Comparison of ENCODE assay signal across 2 cellular contexts in the genomic region with DNA sequence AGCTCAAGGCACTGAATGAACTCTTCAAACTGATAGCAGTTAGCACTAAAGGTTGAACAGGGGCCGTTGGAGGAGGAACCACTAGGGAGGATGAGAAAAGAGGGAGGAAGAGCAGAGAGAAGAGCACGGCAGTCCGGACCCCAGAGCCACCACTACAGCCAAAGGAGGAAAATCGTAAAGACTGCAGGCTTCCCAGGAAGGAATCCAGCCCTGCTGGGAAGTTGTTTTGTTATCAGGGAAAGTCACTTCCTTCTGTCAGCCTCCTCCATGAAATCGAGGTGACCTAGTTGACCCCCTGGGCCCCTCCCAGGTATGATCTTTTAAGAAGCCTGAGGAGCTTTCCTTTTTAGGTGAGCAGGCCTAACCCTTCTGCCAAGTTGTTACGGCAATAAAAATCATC.
TF ChIP-seq lines count a peak whose summit lies in the region.

No MANE protein-coding gene starts in this region.

TF ChIP-seq in HCT116, 20 proteins besides CTCF, POLR2A, EP300 and RAD21 (continued from another document):
- TF ChIP-seq, protein P1, sequence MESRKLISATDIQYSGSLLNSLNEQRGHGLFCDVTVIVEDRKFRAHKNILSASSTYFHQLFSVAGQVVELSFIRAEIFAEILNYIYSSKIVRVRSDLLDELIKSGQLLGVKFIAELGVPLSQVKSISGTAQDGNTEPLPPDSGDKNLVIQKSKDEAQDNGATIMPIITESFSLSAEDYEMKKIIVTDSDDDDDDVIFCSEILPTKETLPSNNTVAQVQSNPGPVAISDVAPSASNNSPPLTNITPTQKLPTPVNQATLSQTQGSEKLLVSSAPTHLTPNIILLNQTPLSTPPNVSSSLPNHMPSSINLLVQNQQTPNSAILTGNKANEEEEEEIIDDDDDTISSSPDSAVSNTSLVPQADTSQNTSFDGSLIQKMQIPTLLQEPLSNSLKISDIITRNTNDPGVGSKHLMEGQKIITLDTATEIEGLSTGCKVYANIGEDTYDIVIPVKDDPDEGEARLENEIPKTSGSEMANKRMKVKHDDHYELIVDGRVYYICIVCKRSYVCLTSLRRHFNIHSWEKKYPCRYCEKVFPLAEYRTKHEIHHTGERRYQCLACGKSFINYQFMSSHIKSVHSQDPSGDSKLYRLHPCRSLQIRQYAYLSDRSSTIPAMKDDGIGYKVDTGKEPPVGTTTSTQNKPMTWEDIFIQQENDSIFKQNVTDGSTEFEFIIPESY (IDR thresholded peaks at IDR 0.05; ENCODE audit: extremely low read depth, insufficient replicate concordance, low read length), result no peak
- no peak for TF ChIP-seq CEBPB (IDR thresholded peaks at IDR 0.05; ENCODE audit: low read depth)
- no peak for TF ChIP-seq FOSL1 (IDR thresholded peaks at IDR 0.05; ENCODE audit: low read depth)
- TF ChIP-seq, protein P2, sequence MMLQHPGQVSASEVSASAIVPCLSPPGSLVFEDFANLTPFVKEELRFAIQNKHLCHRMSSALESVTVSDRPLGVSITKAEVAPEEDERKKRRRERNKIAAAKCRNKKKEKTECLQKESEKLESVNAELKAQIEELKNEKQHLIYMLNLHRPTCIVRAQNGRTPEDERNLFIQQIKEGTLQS (IDR thresholded peaks at IDR 0.05), result no peak
- TF ChIP-seq ZNF274 (IDR thresholded peaks at IDR 0.05; ENCODE audit: low read depth, low read length), result no peak
- no peak for TF ChIP-seq CBX3 (IDR thresholded peaks at IDR 0.05; ENCODE audit: low read depth)
- no peak for TF ChIP-seq EZH2 (IDR thresholded peaks at IDR 0.05)
- TF ChIP-seq POLR2AphosphoS5 (IDR thresholded peaks at IDR 0.05; ENCODE audit: low read depth, low read length), result no peak
- TF ChIP-seq EZH2phosphoT487 (IDR thresholded peaks at IDR 0.05; ENCODE audit: borderline replicate concordance), result no peak
- TF ChIP-seq, protein P3, sequence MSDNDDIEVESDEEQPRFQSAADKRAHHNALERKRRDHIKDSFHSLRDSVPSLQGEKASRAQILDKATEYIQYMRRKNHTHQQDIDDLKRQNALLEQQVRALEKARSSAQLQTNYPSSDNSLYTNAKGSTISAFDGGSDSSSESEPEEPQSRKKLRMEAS (IDR thresholded peaks at IDR 0.05), result no peak
- no peak for TF ChIP-seq EGR1 (IDR thresholded peaks at IDR 0.05; ENCODE audit: low read depth)
- TF ChIP-seq, protein P4, sequence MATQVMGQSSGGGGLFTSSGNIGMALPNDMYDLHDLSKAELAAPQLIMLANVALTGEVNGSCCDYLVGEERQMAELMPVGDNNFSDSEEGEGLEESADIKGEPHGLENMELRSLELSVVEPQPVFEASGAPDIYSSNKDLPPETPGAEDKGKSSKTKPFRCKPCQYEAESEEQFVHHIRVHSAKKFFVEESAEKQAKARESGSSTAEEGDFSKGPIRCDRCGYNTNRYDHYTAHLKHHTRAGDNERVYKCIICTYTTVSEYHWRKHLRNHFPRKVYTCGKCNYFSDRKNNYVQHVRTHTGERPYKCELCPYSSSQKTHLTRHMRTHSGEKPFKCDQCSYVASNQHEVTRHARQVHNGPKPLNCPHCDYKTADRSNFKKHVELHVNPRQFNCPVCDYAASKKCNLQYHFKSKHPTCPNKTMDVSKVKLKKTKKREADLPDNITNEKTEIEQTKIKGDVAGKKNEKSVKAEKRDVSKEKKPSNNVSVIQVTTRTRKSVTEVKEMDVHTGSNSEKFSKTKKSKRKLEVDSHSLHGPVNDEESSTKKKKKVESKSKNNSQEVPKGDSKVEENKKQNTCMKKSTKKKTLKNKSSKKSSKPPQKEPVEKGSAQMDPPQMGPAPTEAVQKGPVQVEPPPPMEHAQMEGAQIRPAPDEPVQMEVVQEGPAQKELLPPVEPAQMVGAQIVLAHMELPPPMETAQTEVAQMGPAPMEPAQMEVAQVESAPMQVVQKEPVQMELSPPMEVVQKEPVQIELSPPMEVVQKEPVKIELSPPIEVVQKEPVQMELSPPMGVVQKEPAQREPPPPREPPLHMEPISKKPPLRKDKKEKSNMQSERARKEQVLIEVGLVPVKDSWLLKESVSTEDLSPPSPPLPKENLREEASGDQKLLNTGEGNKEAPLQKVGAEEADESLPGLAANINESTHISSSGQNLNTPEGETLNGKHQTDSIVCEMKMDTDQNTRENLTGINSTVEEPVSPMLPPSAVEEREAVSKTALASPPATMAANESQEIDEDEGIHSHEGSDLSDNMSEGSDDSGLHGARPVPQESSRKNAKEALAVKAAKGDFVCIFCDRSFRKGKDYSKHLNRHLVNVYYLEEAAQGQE (IDR thresholded peaks at IDR 0.05; ENCODE audit: low read depth), result no peak
- TF ChIP-seq ZFX (IDR thresholded peaks at IDR 0.05), result no peak
TF ChIP-seq in HCT116: peak in this region for 0.

TF ChIP-seq in SK-N-SH treated with all-trans-retinoic acid at 6 μM for 48 hours, 23 proteins besides CTCF, POLR2A, EP300 and RAD21 (continued from another document):
- TF ChIP-seq, protein P5, sequence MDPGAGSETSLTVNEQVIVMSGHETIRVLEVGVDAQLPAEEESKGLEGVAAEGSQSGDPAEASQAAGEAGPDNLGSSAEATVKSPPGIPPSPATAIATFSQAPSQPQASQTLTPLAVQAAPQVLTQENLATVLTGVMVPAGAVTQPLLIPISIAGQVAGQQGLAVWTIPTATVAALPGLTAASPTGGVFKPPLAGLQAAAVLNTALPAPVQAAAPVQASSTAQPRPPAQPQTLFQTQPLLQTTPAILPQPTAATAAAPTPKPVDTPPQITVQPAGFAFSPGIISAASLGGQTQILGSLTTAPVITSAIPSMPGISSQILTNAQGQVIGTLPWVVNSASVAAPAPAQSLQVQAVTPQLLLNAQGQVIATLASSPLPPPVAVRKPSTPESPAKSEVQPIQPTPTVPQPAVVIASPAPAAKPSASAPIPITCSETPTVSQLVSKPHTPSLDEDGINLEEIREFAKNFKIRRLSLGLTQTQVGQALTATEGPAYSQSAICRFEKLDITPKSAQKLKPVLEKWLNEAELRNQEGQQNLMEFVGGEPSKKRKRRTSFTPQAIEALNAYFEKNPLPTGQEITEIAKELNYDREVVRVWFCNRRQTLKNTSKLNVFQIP (CRISPR knock-in tag; IDR thresholded peaks at IDR 0.05; ENCODE audit: borderline replicate concordance, low read depth), result no peak
- TF ChIP-seq, protein P6, sequence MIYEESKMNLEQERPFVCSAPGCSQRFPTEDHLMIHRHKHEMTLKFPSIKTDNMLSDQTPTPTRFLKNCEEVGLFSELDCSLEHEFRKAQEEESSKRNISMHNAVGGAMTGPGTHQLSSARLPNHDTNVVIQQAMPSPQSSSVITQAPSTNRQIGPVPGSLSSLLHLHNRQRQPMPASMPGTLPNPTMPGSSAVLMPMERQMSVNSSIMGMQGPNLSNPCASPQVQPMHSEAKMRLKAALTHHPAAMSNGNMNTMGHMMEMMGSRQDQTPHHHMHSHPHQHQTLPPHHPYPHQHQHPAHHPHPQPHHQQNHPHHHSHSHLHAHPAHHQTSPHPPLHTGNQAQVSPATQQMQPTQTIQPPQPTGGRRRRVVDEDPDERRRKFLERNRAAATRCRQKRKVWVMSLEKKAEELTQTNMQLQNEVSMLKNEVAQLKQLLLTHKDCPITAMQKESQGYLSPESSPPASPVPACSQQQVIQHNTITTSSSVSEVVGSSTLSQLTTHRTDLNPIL (CRISPR knock-in tag; IDR thresholded peaks at IDR 0.05; ENCODE audit: low read depth), result no peak
- no peak for TF ChIP-seq RARB (CRISPR knock-in tag; IDR thresholded peaks at IDR 0.05)
- TF ChIP-seq ARNTL (CRISPR knock-in tag; IDR thresholded peaks at IDR 0.05; ENCODE audit: borderline replicate concordance, low read depth), result no peak
- no peak for TF ChIP-seq CSDC2 (CRISPR knock-in tag; IDR thresholded peaks at IDR 0.05)
- no peak for TF ChIP-seq ZNF565 (CRISPR knock-in tag; conservative IDR thresholded peaks at IDR 0.05; ENCODE audit: low read depth)
- no peak for TF ChIP-seq SNAI2 (CRISPR knock-in tag; IDR thresholded peaks at IDR 0.05)
- no peak for TF ChIP-seq ZNF70 (CRISPR knock-in tag; IDR thresholded peaks at IDR 0.05)
- TF ChIP-seq, protein P7, sequence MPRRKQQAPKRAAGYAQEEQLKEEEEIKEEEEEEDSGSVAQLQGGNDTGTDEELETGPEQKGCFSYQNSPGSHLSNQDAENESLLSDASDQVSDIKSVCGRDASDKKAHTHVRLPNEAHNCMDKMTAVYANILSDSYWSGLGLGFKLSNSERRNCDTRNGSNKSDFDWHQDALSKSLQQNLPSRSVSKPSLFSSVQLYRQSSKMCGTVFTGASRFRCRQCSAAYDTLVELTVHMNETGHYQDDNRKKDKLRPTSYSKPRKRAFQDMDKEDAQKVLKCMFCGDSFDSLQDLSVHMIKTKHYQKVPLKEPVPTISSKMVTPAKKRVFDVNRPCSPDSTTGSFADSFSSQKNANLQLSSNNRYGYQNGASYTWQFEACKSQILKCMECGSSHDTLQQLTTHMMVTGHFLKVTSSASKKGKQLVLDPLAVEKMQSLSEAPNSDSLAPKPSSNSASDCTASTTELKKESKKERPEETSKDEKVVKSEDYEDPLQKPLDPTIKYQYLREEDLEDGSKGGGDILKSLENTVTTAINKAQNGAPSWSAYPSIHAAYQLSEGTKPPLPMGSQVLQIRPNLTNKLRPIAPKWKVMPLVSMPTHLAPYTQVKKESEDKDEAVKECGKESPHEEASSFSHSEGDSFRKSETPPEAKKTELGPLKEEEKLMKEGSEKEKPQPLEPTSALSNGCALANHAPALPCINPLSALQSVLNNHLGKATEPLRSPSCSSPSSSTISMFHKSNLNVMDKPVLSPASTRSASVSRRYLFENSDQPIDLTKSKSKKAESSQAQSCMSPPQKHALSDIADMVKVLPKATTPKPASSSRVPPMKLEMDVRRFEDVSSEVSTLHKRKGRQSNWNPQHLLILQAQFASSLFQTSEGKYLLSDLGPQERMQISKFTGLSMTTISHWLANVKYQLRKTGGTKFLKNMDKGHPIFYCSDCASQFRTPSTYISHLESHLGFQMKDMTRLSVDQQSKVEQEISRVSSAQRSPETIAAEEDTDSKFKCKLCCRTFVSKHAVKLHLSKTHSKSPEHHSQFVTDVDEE (CRISPR knock-in tag; IDR thresholded peaks at IDR 0.05), result no peak
- TF ChIP-seq GLIS3 (CRISPR knock-in tag; IDR thresholded peaks at IDR 0.05), result no peak
- no peak for TF ChIP-seq ISL1 (CRISPR knock-in tag; IDR thresholded peaks at IDR 0.05)
- no peak for TF ChIP-seq OSR1 (CRISPR knock-in tag; IDR thresholded peaks at IDR 0.05)
- TF ChIP-seq, protein P8, sequence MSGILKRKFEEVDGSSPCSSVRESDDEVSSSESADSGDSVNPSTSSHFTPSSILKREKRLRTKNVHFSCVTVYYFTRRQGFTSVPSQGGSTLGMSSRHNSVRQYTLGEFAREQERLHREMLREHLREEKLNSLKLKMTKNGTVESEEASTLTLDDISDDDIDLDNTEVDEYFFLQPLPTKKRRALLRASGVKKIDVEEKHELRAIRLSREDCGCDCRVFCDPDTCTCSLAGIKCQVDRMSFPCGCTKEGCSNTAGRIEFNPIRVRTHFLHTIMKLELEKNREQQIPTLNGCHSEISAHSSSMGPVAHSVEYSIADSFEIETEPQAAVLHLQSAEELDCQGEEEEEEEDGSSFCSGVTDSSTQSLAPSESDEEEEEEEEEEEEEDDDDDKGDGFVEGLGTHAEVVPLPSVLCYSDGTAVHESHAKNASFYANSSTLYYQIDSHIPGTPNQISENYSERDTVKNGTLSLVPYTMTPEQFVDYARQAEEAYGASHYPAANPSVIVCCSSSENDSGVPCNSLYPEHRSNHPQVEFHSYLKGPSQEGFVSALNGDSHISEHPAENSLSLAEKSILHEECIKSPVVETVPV (CRISPR knock-in tag; IDR thresholded peaks at IDR 0.05), result no peak
- TF ChIP-seq BACH2 (CRISPR knock-in tag; IDR thresholded peaks at IDR 0.05; ENCODE audit: borderline replicate concordance), result no peak
TF ChIP-seq in SK-N-SH treated with all-trans-retinoic acid at 6 μM for 48 hours: peak in this region for 0.
